23 cellular contexts compared by ENCODE assay signal in the genomic region with DNA sequence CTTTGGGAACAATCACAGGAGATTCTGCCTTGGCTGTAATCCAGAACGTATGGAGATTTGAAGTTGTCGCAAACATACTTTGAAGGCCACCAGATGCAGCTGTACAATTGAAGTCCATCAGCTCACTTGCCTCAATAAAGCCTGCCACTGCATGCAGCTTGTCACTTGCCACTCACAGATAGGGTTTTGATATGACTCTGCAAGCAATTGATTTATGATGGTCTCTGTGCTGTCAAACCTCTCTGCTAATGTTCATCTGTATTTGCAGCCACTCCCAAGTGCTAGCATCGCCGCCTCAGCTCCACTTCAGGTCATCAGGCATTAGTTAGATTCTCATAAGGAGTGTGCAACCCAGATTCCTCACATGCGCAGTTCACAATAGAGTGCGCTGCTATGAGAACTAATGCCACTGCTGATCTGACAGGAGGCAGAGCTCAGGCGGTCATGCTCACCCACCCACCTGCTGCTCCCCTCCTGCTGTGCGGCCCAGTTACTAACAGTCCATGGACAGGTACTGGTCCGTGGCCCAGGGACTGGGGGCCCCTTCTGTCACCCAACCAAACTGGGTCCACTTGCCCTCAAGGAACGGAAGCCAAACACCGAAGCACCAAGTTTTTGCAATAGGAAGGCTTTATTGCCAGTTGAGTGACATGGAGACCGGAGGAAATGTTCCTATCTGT.
DNase-seq lines count a peak whose midpoint lies in the region; ATAC-seq, FAIRE-seq and TF ChIP-seq lines count a peak whose summit lies in the region.
"Had no signal": no experiment of that assay in that cellular context is flagged by ENCODE, and none has a peak within 500 bp of the region (broad histone marks: within the 10 kb centered on the region; RNA-seq: fewer than 3 reads in every experiment).

No MANE protein-coding gene starts in this region.

- H2BK15ac ChIP-seq in IMR-90 (ENCODE audit: low read depth, low read length): no peak overlapping the region

- H3K4me3 ChIP-seq in A549: no peak overlapping the region
- no peak overlapping the region for H3K4me3 ChIP-seq in IMR-90 (ENCODE audit: insufficient read depth, low read depth, low read length)
- H3K4me3 ChIP-seq in coronary artery: no peak overlapping the region

- H3K18ac ChIP-seq in IMR-90 (ENCODE audit: low read depth, low read length): no peak overlapping the region

- DNase-seq in A549 (ENCODE audit: low read depth in 1 of 2, low spot score in 1 of 2) (no peak), IMR-90 (no peak), coronary artery (ENCODE audit: low spot score) (peak; percentile 56), mesenteric fat pad (ENCODE audit: low spot score) (peak; percentile 55), cerebellar cortex (ENCODE audit: low spot score) (no peak), AML-193 (lab: John Stamatoyannopoulos, UW) (no peak)
- DNase-seq: CD8-positive, alpha-beta T cell; GDM1; HCEC 1CT; Karpas-422; NCI-H1092; NCI-H1436 treated with DMSO at 0.1 percent for 48 hours; NCI-H1930; NCI-H2107; NCI-H510A; NCI-H69; RPMI8226; SHP77 treated with DMSO at 0.1 percent for 48 hours had no signal

- H2BK20ac ChIP-seq in IMR-90 (ENCODE audit: low read depth, low read length): no peak overlapping the region

- ATAC-seq in A549 (no peak), IMR-90 (ENCODE audit: low read depth) (no peak), GM21528 (IDR thresholded peaks at IDR 0.05; ENCODE audit: low FRiP score, unreplicated experiment) (no peak)
- ATAC-seq: CD8-positive, alpha-beta T cell had no signal

- TF ChIP-seq RAD21 in A549 (conservative IDR thresholded peaks at IDR 0.05 in 1 of 2, IDR thresholded peaks at IDR 0.05 in 1 of 2) (no peak), IMR-90 (IDR thresholded peaks at IDR 0.05; ENCODE audit: low read length) (no peak)

- no peak for TF ChIP-seq EP300 in A549 (IDR thresholded peaks at IDR 0.05)

- H3K9me1 ChIP-seq in IMR-90 (ENCODE audit: insufficient read depth, low read length): peaks cover 4% of the 10 kb centered on the region; the same call in 1 of the 2 replicates

- no peaks in the 10 kb centered on the region for H3K9me3 ChIP-seq in A549
- H3K9me3 ChIP-seq in IMR-90 (ENCODE audit: control insufficient read depth, insufficient read depth, low read length): no peaks in the 10 kb centered on the region
- H3K9me3 ChIP-seq: Caco-2 had no signal

- no peaks in the 10 kb centered on the region for H4K20me1 ChIP-seq in IMR-90 (ENCODE audit: insufficient read depth, low read length)

- no peaks in the 10 kb centered on the region for H3K27me3 ChIP-seq in IMR-90 (ENCODE audit: control insufficient read depth, insufficient read depth, low read length)

- POLR2A ChIA-PET in A549 (lab: Yijun Ruan, JAX): interaction anchor here (1.7 kb wide), 1 partner anchor 10 kb away, joined by 4 read pairs; no protein-coding TSS in a partner anchor
- POLR2A ChIA-PET in IMR-90 (lab: Charles Lee; ENCODE audit: unreplicated experiment): no interaction called here

- H3K4ac ChIP-seq in IMR-90 (ENCODE audit: low read depth, low read length): no peak overlapping the region

- H3K79me1 ChIP-seq in IMR-90 (ENCODE audit: low read depth in 1 of 2, low read length in 2 of 2): peaks cover 0 to 2% of the 10 kb centered on the region in 2 experiments; a peak in 1 of 4 replicates

- no peak overlapping the region for H3K9ac ChIP-seq in IMR-90 (ENCODE audit: low read depth, low read length)

- dilution Hi-C loops in IMR-90 (cut with HindIII; ENCODE audit: low sequenced_read_pairs, unreplicated experiment): no loop called here

- in situ Hi-C loops in IMR-90 (cut with MboI; ENCODE audit: low sequenced_read_pairs): no loop called here

- H3K23ac ChIP-seq in IMR-90 (ENCODE audit: low read depth, low read length): 0 out of 2 replicates have a peak overlapping the region, but pooled peaks have one; percentile 46

- H3K4me2 ChIP-seq in A549: no peak overlapping the region
- H3K4me2 ChIP-seq in IMR-90 (ENCODE audit: low read depth, low read length): no peak overlapping the region

- H3K27ac ChIP-seq in A549 (no peak overlapping the region), IMR-90 (ENCODE audit: insufficient read depth, low read length) (no peak overlapping the region), coronary artery (no peak overlapping the region)
- H3K27ac ChIP-seq: C4-2B had no signal

- H3K36me3 ChIP-seq in IMR-90 (ENCODE audit: control insufficient read depth, insufficient read depth, low read length): no peaks in the 10 kb centered on the region

- H2BK5ac ChIP-seq in IMR-90 (ENCODE audit: low read depth, low read length, poor library complexity, severe bottlenecking): no peak overlapping the region

- TF ChIP-seq CTCF in A549 (IDR thresholded peaks at IDR 0.05) (no peak), IMR-90 (conservative IDR thresholded peaks at IDR 0.05; ENCODE audit: low read depth, low read length) (no peak), coronary artery (IDR thresholded peaks at IDR 0.05) (no peak)

- peaks cover 49% of the 10 kb centered on the region for H3K4me1 ChIP-seq in A549
- H3K4me1 ChIP-seq in IMR-90 (ENCODE audit: control insufficient read depth, insufficient read depth, low read length): 0 out of 2 replicates have a peak, but pooled peaks cover 5% of the 10 kb centered on the region
- H3K4me1 ChIP-seq: Caco-2 had no signal

- no peak overlapping the region for H3K14ac ChIP-seq in IMR-90 (replicated peaks; ENCODE audit: low read depth, low read length)

- no peak overlapping the region for H4K8ac ChIP-seq in IMR-90 (ENCODE audit: low read depth in 2 of 2, low read length in 2 of 2)

- no peak overlapping the region for H2AFZ ChIP-seq in IMR-90 (replicated peaks; ENCODE audit: low read length, poor library complexity)

- intact Hi-C loops in IMR-90 (cut with micrococcal nuclease): no loop called here

- H2AK9ac ChIP-seq in IMR-90 (replicated peaks; ENCODE audit: low read depth, low read length, poor library complexity): no peak overlapping the region

- H2AK5ac ChIP-seq in IMR-90 (ENCODE audit: low read depth, low read length): no peak overlapping the region

- 93% methylated on average over 12 of the region's 12 CpGs for WGBS in A549 (ENCODE audit: missing lambda C conversion rate)
- WGBS in IMR-90 (ENCODE audit: extremely low coverage in 2 of 2, insufficient read length in 1 of 2), 2 experiments: 97% methylated on average over 6 of the region's 12 CpGs; no CpG with 5 or more reads in 1 of the 2 experiments

- 0 out of 2 replicates have a peak, but pooled peaks have one; percentile 7 for TF ChIP-seq POLR2A in A549 (IDR thresholded peaks at IDR 0.05; ENCODE audit: low read length)
- TF ChIP-seq POLR2A in IMR-90 (IDR thresholded peaks at IDR 0.05; ENCODE audit: low read depth, low read length): no peak

- H4K91ac ChIP-seq in IMR-90 (ENCODE audit: insufficient read depth, low read depth, low read length): no peak overlapping the region

- H4K5ac ChIP-seq in IMR-90 (ENCODE audit: low read depth, low read length): no peak overlapping the region

- no TSS peak for BruUV-seq in IMR-90 (replicated peaks; lab: Mats Ljungman, UMichigan)

- no peak overlapping the region for H2BK120ac ChIP-seq in IMR-90 (ENCODE audit: low read depth, low read length)

- FAIRE-seq in A549 (lab: Jason Lieb, UNC): no peak
- FAIRE-seq: GM12891, H1 had no signal

- H3K56ac ChIP-seq in IMR-90 (ENCODE audit: extremely low read depth, insufficient read depth, low read length): no peak overlapping the region

- CTCF ChIA-PET in A549 (lab: Yijun Ruan, JAX) (interaction anchor here (1.2 to 3.1 kb wide), 4 partner anchors 24 to 394 kb away, joined by 3 to 12 read pairs (median 5); no protein-coding TSS in a partner anchor), IMR-90 (lab: Yijun Ruan, JAX) (interaction anchor here (0.6 kb wide), 1 partner anchor 196 kb away, joined by 4 read pairs; no protein-coding TSS in a partner anchor)

TF ChIP-seq in A549, 52 proteins besides CTCF, POLR2A, EP300 and RAD21 (continues in another document):
- TF ChIP-seq JUN (IDR thresholded peaks at IDR 0.05) (no peak), ZC3H11A (IDR thresholded peaks at IDR 0.05) (no peak), MYC (IDR thresholded peaks at IDR 0.05; ENCODE audit: borderline replicate concordance, low read length) (no peak), RCOR1 (IDR thresholded peaks at IDR 0.05; ENCODE audit: low read depth, low read length) (no peak), HOXA7 (CRISPR knock-in tag; IDR thresholded peaks at IDR 0.05) (no peak), FOSL2 (IDR thresholded peaks at IDR 0.05) (no peak), FOSL2 (CRISPR knock-in tag; IDR thresholded peaks at IDR 0.05) (no peak)
- TF ChIP-seq, protein P1, sequence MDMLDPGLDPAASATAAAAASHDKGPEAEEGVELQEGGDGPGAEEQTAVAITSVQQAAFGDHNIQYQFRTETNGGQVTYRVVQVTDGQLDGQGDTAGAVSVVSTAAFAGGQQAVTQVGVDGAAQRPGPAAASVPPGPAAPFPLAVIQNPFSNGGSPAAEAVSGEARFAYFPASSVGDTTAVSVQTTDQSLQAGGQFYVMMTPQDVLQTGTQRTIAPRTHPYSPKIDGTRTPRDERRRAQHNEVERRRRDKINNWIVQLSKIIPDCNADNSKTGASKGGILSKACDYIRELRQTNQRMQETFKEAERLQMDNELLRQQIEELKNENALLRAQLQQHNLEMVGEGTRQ (IDR thresholded peaks at IDR 0.05): no peak

TF ChIP-seq in IMR-90, 13 proteins besides CTCF, POLR2A, EP300 and RAD21 (continues in another document):
- no peak for TF ChIP-seq MAZ (IDR thresholded peaks at IDR 0.05; ENCODE audit: borderline replicate concordance, low read depth, low read length)
- TF ChIP-seq RCOR1 (IDR thresholded peaks at IDR 0.05; ENCODE audit: insufficient replicate concordance, low read length): no peak
- TF ChIP-seq MXI1 (IDR thresholded peaks at IDR 0.05; ENCODE audit: borderline replicate concordance, low read depth, low read length): no peak
- TF ChIP-seq FOS (IDR thresholded peaks at IDR 0.05; ENCODE audit: low read depth, low read length): no peak
- TF ChIP-seq CEBPB (IDR thresholded peaks at IDR 0.05; ENCODE audit: low read depth, low read length): no peak
- TF ChIP-seq NFE2L2 (IDR thresholded peaks at IDR 0.05; ENCODE audit: low read depth, low read length): no peak
- TF ChIP-seq CHD1 (IDR thresholded peaks at IDR 0.05; ENCODE audit: low read depth, low read length): no peak
- TF ChIP-seq SMC3 (IDR thresholded peaks at IDR 0.05; ENCODE audit: low read depth, low read length): no peak
- no peak for TF ChIP-seq BHLHE40 (IDR thresholded peaks at IDR 0.05; ENCODE audit: low read depth, low read length)
- TF ChIP-seq RFX5 (IDR thresholded peaks at IDR 0.05; ENCODE audit: low read depth, low read length): no peak
- TF ChIP-seq, protein P2, sequence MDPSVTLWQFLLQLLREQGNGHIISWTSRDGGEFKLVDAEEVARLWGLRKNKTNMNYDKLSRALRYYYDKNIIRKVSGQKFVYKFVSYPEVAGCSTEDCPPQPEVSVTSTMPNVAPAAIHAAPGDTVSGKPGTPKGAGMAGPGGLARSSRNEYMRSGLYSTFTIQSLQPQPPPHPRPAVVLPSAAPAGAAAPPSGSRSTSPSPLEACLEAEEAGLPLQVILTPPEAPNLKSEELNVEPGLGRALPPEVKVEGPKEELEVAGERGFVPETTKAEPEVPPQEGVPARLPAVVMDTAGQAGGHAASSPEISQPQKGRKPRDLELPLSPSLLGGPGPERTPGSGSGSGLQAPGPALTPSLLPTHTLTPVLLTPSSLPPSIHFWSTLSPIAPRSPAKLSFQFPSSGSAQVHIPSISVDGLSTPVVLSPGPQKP (IDR thresholded peaks at IDR 0.05; ENCODE audit: borderline replicate concordance, low read depth, low read length): no peak

Comparison
In these comparisons a context has a peak if more than half of its experiments do, and no peak if none do; other contexts are left out.
1. DNase-seq: peak in coronary artery (single experiment) and mesenteric fat pad (single experiment); none in A549 (0 of 2), IMR-90 (single experiment), cerebellar cortex (single experiment) and AML-193 (0 of 2).